13 cellular contexts compared by ENCODE assay signal in genomic region chr3:129622933-129623332, GRCh38. TPM values are rescaled to one million over a fixed set of nuclear protein-coding genes. Genes with fewer than 3 reads are reported as not detected.
DNase-seq lines count a peak whose midpoint lies in the region; ATAC-seq and TF ChIP-seq lines count a peak whose summit lies in the region.
"Had no signal": no experiment of that assay in that cellular context is flagged by ENCODE, and none has a peak within 500 bp of the region (broad histone marks: within the 10 kb centered on the region; RNA-seq: fewer than 3 reads in every experiment).

No MANE protein-coding gene starts in this region.

- H3K4me1 ChIP-seq in lower lobe of right lung (peaks cover 94% of the 10 kb centered on the region), gastrocnemius medialis (peaks cover 45 to 56% of the 10 kb centered on the region in 2 donors)

- in situ Hi-C loops in gastrocnemius medialis (cut with MboI; ENCODE audit: low sequenced_read_pairs in 4 of 4), result loop anchor here in 1 of 4 donors (10.0 kb wide), 1 partner anchor 128 kb away; no protein-coding TSS in a partner anchor

- no peaks in the 10 kb centered on the region for H3K9me3 ChIP-seq in lower lobe of right lung
- H3K9me3 ChIP-seq in gastrocnemius medialis, result no peaks in the 10 kb centered on the region

- ATAC-seq in lower lobe of right lung (no peak), gastrocnemius medialis (no peak), GM18870 (IDR thresholded peaks at IDR 0.05; ENCODE audit: unreplicated experiment) (no peak)
- ATAC-seq: esophagus mucosa had no signal

- H3K27ac ChIP-seq in cingulate gyrus (ENCODE audit: low read depth, low read length), result peak overlapping the region; percentile 29
- H3K27ac ChIP-seq in lower lobe of right lung, result peak overlapping the region; percentile 99
- peak overlapping the region; percentile 67 to 99 (median 96) for H3K27ac ChIP-seq in gastrocnemius medialis

- no peak for TF ChIP-seq POLR2A in gastrocnemius medialis (IDR thresholded peaks at IDR 0.05)

- H3K27me3 ChIP-seq in lower lobe of right lung (ENCODE audit: low read depth) (no peaks in the 10 kb centered on the region), gastrocnemius medialis (no peaks in the 10 kb centered on the region)

- intact Hi-C loops in lower lobe of right lung (cut with DNase I) (no loop called here), gastrocnemius medialis (cut with DNase I; ENCODE audit: low total_unique reads) (no loop called here)

- TF ChIP-seq CTCF in lower lobe of right lung (IDR thresholded peaks at IDR 0.05) (no peak), gastrocnemius medialis (IDR thresholded peaks at IDR 0.05 in 4 of 5, conservative IDR thresholded peaks at IDR 0.05 in 1 of 5) (no peak)

- H3K4me3 ChIP-seq in lower lobe of right lung (no peak overlapping the region), gastrocnemius medialis (no peak overlapping the region)

- H3K36me3 ChIP-seq in lower lobe of right lung (no peaks in the 10 kb centered on the region), gastrocnemius medialis (no peaks in the 10 kb centered on the region)

- DNase-seq in AG08396 (ENCODE audit: low spot score) (peak; percentile 2), lower lobe of right lung (no peak), gastrocnemius medialis (no peak), germinal center (ENCODE audit: low spot score) (no peak), HT-29 (ENCODE audit: low spot score) (no peak), pons (ENCODE audit: low spot score) (no peak)
- DNase-seq: activated CD4-positive, alpha-beta T cell treated with anti-CD3 and anti-CD28 coated beads, Interleukin-2, amount 50 U/mL, for 48 hours; activated T-cell treated with anti-CD3 and anti-CD28 coated beads, Interleukin-2, amount 50 U/mL, for 48 hours; occipital lobe; T-helper 9 cell had no signal

RNA-seq across cellular contexts. Expression of gene PLXND1, which starts 16.5 kb away (rescaled TPM):
- total RNA-seq in lower lobe of right lung (233 TPM), gastrocnemius medialis (10 to 100 TPM; 15.7 to 70.9 (median 19.9) TPM)
- total RNA-seq in HT-29 (2014; rRNA removed; shearing (Covaris generic)), result 23.8 and 30.5 TPM in 2 replicates

Comparison
In these comparisons a context has a peak if more than half of its experiments do, and no peak if none do; other contexts are left out.
1. H3K27ac ChIP-seq: peak in every context shown above with its lines; median percentile 99 in lower lobe of right lung; 96 in gastrocnemius medialis; 29 in cingulate gyrus.